In the genomic region with DNA sequence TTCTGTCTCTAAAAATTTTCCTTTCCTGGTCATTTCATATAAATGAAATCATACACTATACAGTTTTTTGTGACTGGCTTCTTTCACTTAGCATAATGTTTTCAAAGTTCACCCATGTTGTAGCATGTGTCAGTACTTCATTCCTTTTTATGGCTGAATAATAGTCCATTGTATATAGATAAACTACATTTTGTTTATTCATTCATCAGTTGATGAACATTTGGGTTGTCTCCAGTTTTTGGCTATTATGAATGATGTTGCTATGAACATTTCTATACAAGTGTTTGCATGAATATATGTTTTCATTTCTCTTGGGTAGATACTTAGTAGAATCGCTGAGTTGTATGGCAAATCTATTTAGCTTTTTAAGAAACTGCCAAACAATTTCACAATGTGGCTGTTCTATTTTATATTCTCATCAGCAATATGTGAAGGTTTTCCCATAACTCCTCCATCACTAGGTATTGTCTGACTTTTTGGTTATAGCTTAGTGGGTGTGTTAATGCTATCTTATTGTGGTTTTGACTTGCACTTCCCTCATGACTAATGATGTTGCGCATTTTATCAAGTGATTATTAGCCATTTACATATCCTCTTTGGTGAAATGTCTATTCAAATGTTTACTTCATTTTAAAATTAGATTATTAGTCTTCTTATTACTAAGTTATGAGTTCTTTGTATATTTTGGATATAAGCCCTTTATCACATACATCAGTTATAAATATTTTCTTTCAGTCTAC, we compare ENCODE assay signal across 1 cellular context.
TF ChIP-seq lines count a peak whose summit lies in the region.

No MANE protein-coding gene starts in this region.

TF ChIP-seq in GM12878, 131 proteins besides CTCF, POLR2A, EP300 and RAD21:
- TF ChIP-seq NR2C1 (IDR thresholded peaks at IDR 0.05) (no peak), RBBP5 (conservative IDR thresholded peaks at IDR 0.05) (no peak), ZBED1 (IDR thresholded peaks at IDR 0.05; ENCODE audit: borderline replicate concordance) (no peak), NFIC (IDR thresholded peaks at IDR 0.05; ENCODE audit: low read depth, low read length) (no peak), EED (IDR thresholded peaks at IDR 0.05; ENCODE audit: low read depth) (no peak), REST (IDR thresholded peaks at IDR 0.05; ENCODE audit: low read depth, low read length) (no peak), TCF7 (IDR thresholded peaks at IDR 0.05; ENCODE audit: borderline replicate concordance) (no peak)
